ENCODE assay signal across 21 cellular contexts in the genomic region with DNA sequence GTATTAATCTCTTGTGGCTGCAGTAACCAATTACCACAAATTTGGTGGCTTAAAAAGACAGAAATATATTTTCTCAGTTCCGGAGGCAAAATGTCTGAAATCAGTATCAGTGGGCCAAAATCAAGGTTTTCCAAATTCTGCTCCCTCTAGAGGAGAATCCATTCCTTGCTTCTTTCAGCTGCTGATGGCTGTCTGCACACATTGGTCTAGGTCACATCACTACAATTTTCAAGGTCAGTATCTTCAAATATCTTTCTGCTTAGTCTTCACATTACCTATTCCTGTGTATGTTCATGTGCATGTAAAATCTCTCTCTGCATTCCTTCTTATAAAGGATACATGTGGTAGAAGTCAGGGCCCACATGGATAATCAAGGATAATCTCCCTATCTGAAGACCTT.
DNase-seq lines count a peak whose midpoint lies in the region; ATAC-seq, FAIRE-seq and TF ChIP-seq lines count a peak whose summit lies in the region.
"Had no signal": no experiment of that assay in that cellular context is flagged by ENCODE, and none has a peak within 500 bp of the region (broad histone marks: within the 10 kb centered on the region; RNA-seq: fewer than 3 reads in every experiment).

No MANE protein-coding gene starts in this region.

- H3K79me2 ChIP-seq in keratinocyte (ENCODE audit: control insufficient read depth, insufficient read depth, low read length): no peaks in the 10 kb centered on the region

- no peak overlapping the region for H2AFZ ChIP-seq in keratinocyte (ENCODE audit: control insufficient read depth, low read length)

- H3K4me2 ChIP-seq in keratinocyte (ENCODE audit: control insufficient read depth, extremely low read depth, insufficient read depth, low read depth, low read length): no peak overlapping the region

- H3K4me1 Mint-ChIP-seq in WTC11: peaks cover 6% of the 10 kb centered on the region
- H3K4me1 Mint-ChIP-seq: activated T-helper 17 cell treated with anti-CD3 and anti-CD28 coated beads, Interleukin-2, amount 50 U/mL, for 72 hours; T-cell had no signal

- peak overlapping the region; percentile 25; the same call in 1 of the 2 replicates for H3K27ac Mint-ChIP-seq in WTC11
- H3K27ac Mint-ChIP-seq: activated T-helper 17 cell treated with anti-CD3 and anti-CD28 coated beads, Interleukin-2, amount 50 U/mL, for 72 hours; T-cell had no signal

- CTCF ChIA-PET in WTC11 (lab: Charles Lee): interaction anchor here (0.5 kb wide), 1 partner anchor 729 kb away, joined by 6 read pairs; no protein-coding TSS in a partner anchor

- H3K9me3 ChIP-seq in keratinocyte (ENCODE audit: control insufficient read depth, low read depth, low read length): no peaks in the 10 kb centered on the region
- H3K9me3 ChIP-seq: adrenal gland, testis had no signal

- dilution Hi-C loops in keratinocyte (cut with MboI; ENCODE audit: extremely low pct_ligation_motif_present, low sequenced_read_pairs): no loop called here

- H3K4me1 ChIP-seq in keratinocyte (ENCODE audit: control insufficient read depth, extremely low read depth, insufficient read depth, low read length): peaks cover 2% of the 10 kb centered on the region
- H3K4me1 ChIP-seq: adrenal gland, testis had no signal

- POLR2A ChIA-PET in WTC11 (lab: Charles Lee): no interaction called here

- TF ChIP-seq CTCF in LNCAP (IDR thresholded peaks at IDR 0.05): peak; percentile 40
- TF ChIP-seq CTCF in WTC11 (IDR thresholded peaks at IDR 0.05): no peak
- peak; percentile 20 to 36 (median 27) for TF ChIP-seq CTCF in keratinocyte (optimal IDR thresholded peaks at IDR 0.05 in 1 of 3, IDR thresholded peaks at IDR 0.05 in 1 of 3, conservative IDR thresholded peaks at IDR 0.05 in 1 of 3; ENCODE audit: extremely low read depth in 1 of 3, insufficient read depth in 2 of 3, low read length in 3 of 3)

- H4K20me1 ChIP-seq in keratinocyte (ENCODE audit: control insufficient read depth, extremely low read depth, insufficient read depth, low read length): no peaks in the 10 kb centered on the region

- peak; percentile 19 for DNase-seq in DMS114 treated with DMSO at 0.1 percent for 48 hours (lab: John Stamatoyannopoulos, UW; ENCODE audit: unreplicated experiment)
- DNase-seq in WTC11 (ENCODE audit: low spot score): no peak
- DNase-seq in keratinocyte (ENCODE audit: low read depth, low spot score): no peak
- DNase-seq in activated naive CD4-positive, alpha-beta T cell treated with anti-CD3 and anti-CD28 coated beads, Interleukin-2, amount 50 U/mL, for 16 hours: no peak
- DNase-seq in NCI-H1694 (lab: John Stamatoyannopoulos, UW): no peak
- DNase-seq in hypothalamus (lab: John Stamatoyannopoulos, UW): no peak
- DNase-seq: activated CD4-positive, CD25-positive, alpha-beta regulatory T cell; adrenal gland; C1 segment of cervical spinal cord; HCEC 1CT; kidney; midbrain; NCI-H1417 treated with DMSO at 0.1 percent for 48 hours; NCI-H446 treated with DMSO at 0.1 percent for 48 hours; stimulated activated CD4-positive, alpha-beta T cell treated with anti-CD3 and anti-CD28 coated beads, Interleukin-4, amount 100 ng/mL, for 24 hours; T-cell; testis had no signal

- no peaks in the 10 kb centered on the region for H3K36me3 ChIP-seq in keratinocyte (ENCODE audit: control insufficient read depth in 2 of 2, extremely low read depth in 1 of 2, insufficient read depth in 2 of 2, low read length in 2 of 2)
- H3K36me3 ChIP-seq: adrenal gland had no signal

- H3K4me3 Mint-ChIP-seq in WTC11: no peak overlapping the region
- H3K4me3 Mint-ChIP-seq: activated T-helper 17 cell treated with anti-CD3 and anti-CD28 coated beads, Interleukin-2, amount 50 U/mL, for 72 hours; T-cell had no signal

- H3K9ac ChIP-seq in keratinocyte (ENCODE audit: control insufficient read depth, extremely low read depth, insufficient read depth, low read length): no peak overlapping the region

- no peaks in the 10 kb centered on the region for H3K9me1 ChIP-seq in keratinocyte (ENCODE audit: control insufficient read depth, extremely low read depth, insufficient read depth, low read length)

- ATAC-seq in WTC11: peak; percentile 83
- ATAC-seq in GM21367 (IDR thresholded peaks at IDR 0.05; ENCODE audit: unreplicated experiment): no peak
- ATAC-seq: activated T-helper 17 cell treated with anti-CD3 and anti-CD28 coated beads, Interleukin-2, amount 50 U/mL, for 72 hours; T-cell had no signal

- peaks cover 12% of the 10 kb centered on the region for H3K9me3 Mint-ChIP-seq in WTC11

- H3K27me3 Mint-ChIP-seq in WTC11 (ENCODE audit: low read depth): no peaks in the 10 kb centered on the region
- H3K27me3 Mint-ChIP-seq: activated T-helper 17 cell treated with anti-CD3 and anti-CD28 coated beads, Interleukin-2, amount 50 U/mL, for 72 hours; T-cell had no signal

- no peak for FAIRE-seq in keratinocyte (lab: Jason Lieb, UNC)
- FAIRE-seq: colon, kidney had no signal

- no peaks in the 10 kb centered on the region for H3K27me3 ChIP-seq in keratinocyte (ENCODE audit: control insufficient read depth, extremely low read depth, insufficient read depth, low read length)
- H3K27me3 ChIP-seq: adrenal gland, testis had no signal

- H3K4me3 ChIP-seq in keratinocyte (ENCODE audit: control insufficient read depth in 2 of 3, extremely low read depth in 1 of 3, insufficient read depth in 2 of 3, low read depth in 1 of 3, low read length in 3 of 3): no peak overlapping the region
- H3K4me3 ChIP-seq: adrenal gland, testis had no signal

- no peaks in the 10 kb centered on the region for H3K36me3 Mint-ChIP-seq in WTC11
- H3K36me3 Mint-ChIP-seq: T-cell had no signal

- H3K27ac ChIP-seq in keratinocyte (ENCODE audit: control insufficient read depth, insufficient read depth, low read length): no peak overlapping the region
- H3K27ac ChIP-seq: adrenal gland, testis had no signal

TF ChIP-seq in WTC11, 78 proteins besides CTCF, POLR2A, EP300 and RAD21:
- TF ChIP-seq ZNF121 (CRISPR knock-in tag; IDR thresholded peaks at IDR 0.05) (no peak), OVOL2 (CRISPR knock-in tag; IDR thresholded peaks at IDR 0.05; ENCODE audit: borderline replicate concordance) (no peak)
- TF ChIP-seq, protein P1, sequence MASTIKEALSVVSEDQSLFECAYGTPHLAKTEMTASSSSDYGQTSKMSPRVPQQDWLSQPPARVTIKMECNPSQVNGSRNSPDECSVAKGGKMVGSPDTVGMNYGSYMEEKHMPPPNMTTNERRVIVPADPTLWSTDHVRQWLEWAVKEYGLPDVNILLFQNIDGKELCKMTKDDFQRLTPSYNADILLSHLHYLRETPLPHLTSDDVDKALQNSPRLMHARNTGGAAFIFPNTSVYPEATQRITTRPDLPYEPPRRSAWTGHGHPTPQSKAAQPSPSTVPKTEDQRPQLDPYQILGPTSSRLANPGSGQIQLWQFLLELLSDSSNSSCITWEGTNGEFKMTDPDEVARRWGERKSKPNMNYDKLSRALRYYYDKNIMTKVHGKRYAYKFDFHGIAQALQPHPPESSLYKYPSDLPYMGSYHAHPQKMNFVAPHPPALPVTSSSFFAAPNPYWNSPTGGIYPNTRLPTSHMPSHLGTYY (CRISPR knock-in tag; IDR thresholded peaks at IDR 0.05): no peak
